In genomic region chr11:117749541-117749910, GRCh38 we compare ENCODE assay signal across 1 cellular context.
TF ChIP-seq lines count a peak whose summit lies in the region.

No MANE protein-coding gene starts in this region.

TF ChIP-seq in HepG2, 621 proteins besides CTCF, POLR2A, EP300 and RAD21 (continues in another document):
- TF ChIP-seq ZNF615 (CRISPR knock-in tag; IDR thresholded peaks at IDR 0.05; ENCODE audit: borderline replicate concordance) (no peak), ZNF792 (CRISPR knock-in tag; IDR thresholded peaks at IDR 0.05) (no peak), WIZ (CRISPR knock-in tag; IDR thresholded peaks at IDR 0.05) (no peak), NFE2 (CRISPR knock-in tag; IDR thresholded peaks at IDR 0.05) (no peak), NONO (IDR thresholded peaks at IDR 0.05) (no peak), NONO (CRISPR knock-in tag; conservative IDR thresholded peaks at IDR 0.05) (peak; percentile 10; the same call in 1 of the 2 replicates), RFX5 (IDR thresholded peaks at IDR 0.05; ENCODE audit: low read depth, low read length) (no peak), PHF5A (CRISPR knock-in tag; IDR thresholded peaks at IDR 0.05; ENCODE audit: low read depth, unreplicated experiment) (no peak), HNF4G (IDR thresholded peaks at IDR 0.05; ENCODE audit: borderline replicate concordance, low read depth, low read length) (no peak), HNF4G (CRISPR knock-in tag; IDR thresholded peaks at IDR 0.05; ENCODE audit: borderline replicate concordance, low read depth) (0 out of 2 replicates have a peak, but pooled peaks have one; percentile 3), ZNF501 (CRISPR knock-in tag; IDR thresholded peaks at IDR 0.05) (0 out of 2 replicates have a peak, but pooled peaks have one; percentile 10), IRF2 (CRISPR knock-in tag; IDR thresholded peaks at IDR 0.05) (peak; percentile 0; the same call in 1 of the 2 replicates), ZNF510 (CRISPR knock-in tag; IDR thresholded peaks at IDR 0.05; ENCODE audit: low read depth) (no peak), ZNF256 (CRISPR knock-in tag; conservative IDR thresholded peaks at IDR 0.05) (no peak), PAX8 (CRISPR knock-in tag; IDR thresholded peaks at IDR 0.05; ENCODE audit: borderline replicate concordance) (no peak), HOMEZ (CRISPR knock-in tag; IDR thresholded peaks at IDR 0.05; ENCODE audit: low read depth) (no peak), ZFP36L1 (CRISPR knock-in tag; IDR thresholded peaks at IDR 0.05) (no peak), ZNF547 (CRISPR knock-in tag; IDR thresholded peaks at IDR 0.05) (no peak), DDIT3 (CRISPR knock-in tag; IDR thresholded peaks at IDR 0.05) (no peak), BORCS8-MEF2B (CRISPR knock-in tag; IDR thresholded peaks at IDR 0.05) (no peak), REXO4 (CRISPR knock-in tag; IDR thresholded peaks at IDR 0.05; ENCODE audit: borderline replicate concordance) (no peak), SYNCRIP (IDR thresholded peaks at IDR 0.05; ENCODE audit: insufficient read depth, low read depth, low read length) (no peak), IKZF1 (IDR thresholded peaks at IDR 0.05) (no peak), ZNF552 (CRISPR knock-in tag; IDR thresholded peaks at IDR 0.05; ENCODE audit: borderline replicate concordance) (no peak), ZBTB46 (CRISPR knock-in tag; IDR thresholded peaks at IDR 0.05; ENCODE audit: borderline replicate concordance) (no peak)
- TF ChIP-seq, protein P1, sequence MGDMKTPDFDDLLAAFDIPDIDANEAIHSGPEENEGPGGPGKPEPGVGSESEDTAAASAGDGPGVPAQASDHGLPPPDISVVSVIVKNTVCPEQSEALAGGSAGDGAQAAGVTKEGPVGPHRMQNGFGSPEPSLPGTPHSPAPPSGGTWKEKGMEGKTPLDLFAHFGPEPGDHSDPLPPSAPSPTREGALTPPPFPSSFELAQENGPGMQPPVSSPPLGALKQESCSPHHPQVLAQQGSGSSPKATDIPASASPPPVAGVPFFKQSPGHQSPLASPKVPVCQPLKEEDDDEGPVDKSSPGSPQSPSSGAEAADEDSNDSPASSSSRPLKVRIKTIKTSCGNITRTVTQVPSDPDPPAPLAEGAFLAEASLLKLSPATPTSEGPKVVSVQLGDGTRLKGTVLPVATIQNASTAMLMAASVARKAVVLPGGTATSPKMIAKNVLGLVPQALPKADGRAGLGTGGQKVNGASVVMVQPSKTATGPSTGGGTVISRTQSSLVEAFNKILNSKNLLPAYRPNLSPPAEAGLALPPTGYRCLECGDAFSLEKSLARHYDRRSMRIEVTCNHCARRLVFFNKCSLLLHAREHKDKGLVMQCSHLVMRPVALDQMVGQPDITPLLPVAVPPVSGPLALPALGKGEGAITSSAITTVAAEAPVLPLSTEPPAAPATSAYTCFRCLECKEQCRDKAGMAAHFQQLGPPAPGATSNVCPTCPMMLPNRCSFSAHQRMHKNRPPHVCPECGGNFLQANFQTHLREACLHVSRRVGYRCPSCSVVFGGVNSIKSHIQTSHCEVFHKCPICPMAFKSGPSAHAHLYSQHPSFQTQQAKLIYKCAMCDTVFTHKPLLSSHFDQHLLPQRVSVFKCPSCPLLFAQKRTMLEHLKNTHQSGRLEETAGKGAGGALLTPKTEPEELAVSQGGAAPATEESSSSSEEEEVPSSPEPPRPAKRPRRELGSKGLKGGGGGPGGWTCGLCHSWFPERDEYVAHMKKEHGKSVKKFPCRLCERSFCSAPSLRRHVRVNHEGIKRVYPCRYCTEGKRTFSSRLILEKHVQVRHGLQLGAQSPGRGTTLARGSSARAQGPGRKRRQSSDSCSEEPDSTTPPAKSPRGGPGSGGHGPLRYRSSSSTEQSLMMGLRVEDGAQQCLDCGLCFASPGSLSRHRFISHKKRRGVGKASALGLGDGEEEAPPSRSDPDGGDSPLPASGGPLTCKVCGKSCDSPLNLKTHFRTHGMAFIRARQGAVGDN (CRISPR knock-in tag; IDR thresholded peaks at IDR 0.05), result 0 out of 2 replicates have a peak, but pooled peaks have one; percentile 41
- TF ChIP-seq, protein P2, sequence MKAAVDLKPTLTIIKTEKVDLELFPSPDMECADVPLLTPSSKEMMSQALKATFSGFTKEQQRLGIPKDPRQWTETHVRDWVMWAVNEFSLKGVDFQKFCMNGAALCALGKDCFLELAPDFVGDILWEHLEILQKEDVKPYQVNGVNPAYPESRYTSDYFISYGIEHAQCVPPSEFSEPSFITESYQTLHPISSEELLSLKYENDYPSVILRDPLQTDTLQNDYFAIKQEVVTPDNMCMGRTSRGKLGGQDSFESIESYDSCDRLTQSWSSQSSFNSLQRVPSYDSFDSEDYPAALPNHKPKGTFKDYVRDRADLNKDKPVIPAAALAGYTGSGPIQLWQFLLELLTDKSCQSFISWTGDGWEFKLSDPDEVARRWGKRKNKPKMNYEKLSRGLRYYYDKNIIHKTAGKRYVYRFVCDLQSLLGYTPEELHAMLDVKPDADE (CRISPR knock-in tag; IDR thresholded peaks at IDR 0.05), result no peak
- TF ChIP-seq, protein P3, sequence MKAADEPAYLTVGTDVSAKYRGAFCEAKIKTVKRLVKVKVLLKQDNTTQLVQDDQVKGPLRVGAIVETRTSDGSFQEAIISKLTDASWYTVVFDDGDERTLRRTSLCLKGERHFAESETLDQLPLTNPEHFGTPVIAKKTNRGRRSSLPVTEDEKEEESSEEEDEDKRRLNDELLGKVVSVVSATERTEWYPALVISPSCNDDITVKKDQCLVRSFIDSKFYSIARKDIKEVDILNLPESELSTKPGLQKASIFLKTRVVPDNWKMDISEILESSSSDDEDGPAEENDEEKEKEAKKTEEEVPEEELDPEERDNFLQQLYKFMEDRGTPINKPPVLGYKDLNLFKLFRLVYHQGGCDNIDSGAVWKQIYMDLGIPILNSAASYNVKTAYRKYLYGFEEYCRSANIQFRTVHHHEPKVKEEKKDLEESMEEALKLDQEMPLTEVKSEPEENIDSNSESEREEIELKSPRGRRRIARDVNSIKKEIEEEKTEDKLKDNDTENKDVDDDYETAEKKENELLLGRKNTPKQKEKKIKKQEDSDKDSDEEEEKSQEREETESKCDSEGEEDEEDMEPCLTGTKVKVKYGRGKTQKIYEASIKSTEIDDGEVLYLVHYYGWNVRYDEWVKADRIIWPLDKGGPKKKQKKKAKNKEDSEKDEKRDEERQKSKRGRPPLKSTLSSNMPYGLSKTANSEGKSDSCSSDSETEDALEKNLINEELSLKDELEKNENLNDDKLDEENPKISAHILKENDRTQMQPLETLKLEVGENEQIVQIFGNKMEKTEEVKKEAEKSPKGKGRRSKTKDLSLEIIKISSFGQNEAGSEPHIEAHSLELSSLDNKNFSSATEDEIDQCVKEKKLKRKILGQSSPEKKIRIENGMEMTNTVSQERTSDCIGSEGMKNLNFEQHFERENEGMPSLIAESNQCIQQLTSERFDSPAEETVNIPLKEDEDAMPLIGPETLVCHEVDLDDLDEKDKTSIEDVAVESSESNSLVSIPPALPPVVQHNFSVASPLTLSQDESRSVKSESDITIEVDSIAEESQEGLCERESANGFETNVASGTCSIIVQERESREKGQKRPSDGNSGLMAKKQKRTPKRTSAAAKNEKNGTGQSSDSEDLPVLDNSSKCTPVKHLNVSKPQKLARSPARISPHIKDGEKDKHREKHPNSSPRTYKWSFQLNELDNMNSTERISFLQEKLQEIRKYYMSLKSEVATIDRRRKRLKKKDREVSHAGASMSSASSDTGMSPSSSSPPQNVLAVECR (CRISPR knock-in tag; IDR thresholded peaks at IDR 0.05; ENCODE audit: borderline replicate concordance), result 0 out of 2 replicates have a peak, but pooled peaks have one; percentile 2
- TF ChIP-seq, protein P4, sequence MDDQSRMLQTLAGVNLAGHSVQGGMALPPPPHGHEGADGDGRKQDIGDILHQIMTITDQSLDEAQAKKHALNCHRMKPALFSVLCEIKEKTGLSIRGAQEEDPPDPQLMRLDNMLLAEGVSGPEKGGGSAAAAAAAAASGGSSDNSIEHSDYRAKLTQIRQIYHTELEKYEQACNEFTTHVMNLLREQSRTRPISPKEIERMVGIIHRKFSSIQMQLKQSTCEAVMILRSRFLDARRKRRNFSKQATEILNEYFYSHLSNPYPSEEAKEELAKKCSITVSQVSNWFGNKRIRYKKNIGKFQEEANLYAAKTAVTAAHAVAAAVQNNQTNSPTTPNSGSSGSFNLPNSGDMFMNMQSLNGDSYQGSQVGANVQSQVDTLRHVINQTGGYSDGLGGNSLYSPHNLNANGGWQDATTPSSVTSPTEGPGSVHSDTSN (CRISPR knock-in tag; IDR thresholded peaks at IDR 0.05; ENCODE audit: borderline replicate concordance), result no peak
- TF ChIP-seq, protein P5, sequence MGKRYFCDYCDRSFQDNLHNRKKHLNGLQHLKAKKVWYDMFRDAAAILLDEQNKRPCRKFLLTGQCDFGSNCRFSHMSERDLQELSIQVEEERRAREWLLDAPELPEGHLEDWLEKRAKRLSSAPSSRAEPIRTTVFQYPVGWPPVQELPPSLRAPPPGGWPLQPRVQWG (CRISPR knock-in tag; IDR thresholded peaks at IDR 0.05; ENCODE audit: borderline replicate concordance, low read depth), result no peak
- TF ChIP-seq, protein P6, sequence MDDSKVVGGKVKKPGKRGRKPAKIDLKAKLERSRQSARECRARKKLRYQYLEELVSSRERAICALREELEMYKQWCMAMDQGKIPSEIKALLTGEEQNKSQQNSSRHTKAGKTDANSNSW (CRISPR knock-in tag; IDR thresholded peaks at IDR 0.05; ENCODE audit: borderline replicate concordance), result no peak
- TF ChIP-seq, protein P7, sequence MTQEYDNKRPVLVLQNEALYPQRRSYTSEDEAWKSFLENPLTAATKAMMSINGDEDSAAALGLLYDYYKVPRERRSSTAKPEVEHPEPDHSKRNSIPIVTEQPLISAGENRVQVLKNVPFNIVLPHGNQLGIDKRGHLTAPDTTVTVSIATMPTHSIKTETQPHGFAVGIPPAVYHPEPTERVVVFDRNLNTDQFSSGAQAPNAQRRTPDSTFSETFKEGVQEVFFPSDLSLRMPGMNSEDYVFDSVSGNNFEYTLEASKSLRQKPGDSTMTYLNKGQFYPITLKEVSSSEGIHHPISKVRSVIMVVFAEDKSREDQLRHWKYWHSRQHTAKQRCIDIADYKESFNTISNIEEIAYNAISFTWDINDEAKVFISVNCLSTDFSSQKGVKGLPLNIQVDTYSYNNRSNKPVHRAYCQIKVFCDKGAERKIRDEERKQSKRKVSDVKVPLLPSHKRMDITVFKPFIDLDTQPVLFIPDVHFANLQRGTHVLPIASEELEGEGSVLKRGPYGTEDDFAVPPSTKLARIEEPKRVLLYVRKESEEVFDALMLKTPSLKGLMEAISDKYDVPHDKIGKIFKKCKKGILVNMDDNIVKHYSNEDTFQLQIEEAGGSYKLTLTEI (CRISPR knock-in tag; conservative IDR thresholded peaks at IDR 0.05), result no peak
